In genomic region chr22:10753566-10753965, GRCh38 we compare ENCODE assay signal across 7 cellular contexts.
A peak's percentile ranks its signal among the peaks of the same experiment; 100 is the strongest.
DNase-seq lines count a peak whose midpoint lies in the region; ATAC-seq lines count a peak whose summit lies in the region.
"Not testable (repeated sequence)": the region's sequence is repeated elsewhere in the genome, so short reads cannot be mapped to it uniquely, and the experiment has no call there.

No MANE protein-coding gene starts in this region.

- DNase-seq in AG20443 (ENCODE audit: low spot score), result peak; percentile 1
- DNase-seq in Right ventricle myocardium superior; left lobe of liver (ENCODE audit: low spot score); naive thymus-derived CD4-positive, alpha-beta T cell; stimulated activated effector memory CD8-positive, alpha-beta T cell treated with anti-CD3 and anti-CD28 coated beads, Interleukin-12 subunit alpha, Interleukin-12 subunit beta, amount 100 ng/mL, for 72 hours (ENCODE audit: low spot score in 2 of 2); aorta: not testable (repeated sequence)

- H3K27ac ChIP-seq in HUES6 (ENCODE audit: low read depth, low read length); naive thymus-derived CD4-positive, alpha-beta T cell (ENCODE audit: low read depth, low read length); aorta (ENCODE audit: low read depth in 1 of 2, low read length in 2 of 2): not testable (repeated sequence)

- intact Hi-C loops in Right ventricle myocardium superior (cut with DNase I); naive thymus-derived CD4-positive, alpha-beta T cell (cut with micrococcal nuclease); aorta (cut with DNase I): not testable (repeated sequence)

- H3K27me3 Mint-ChIP-seq in naive thymus-derived CD4-positive, alpha-beta T cell, result not testable (repeated sequence)

- H3K4me1 ChIP-seq in HUES6 (ENCODE audit: control insufficient read depth, insufficient read depth, low read length); naive thymus-derived CD4-positive, alpha-beta T cell (ENCODE audit: control insufficient read depth in 2 of 2, insufficient read depth in 2 of 2, low read length in 2 of 2); aorta (ENCODE audit: control insufficient read depth in 1 of 2, insufficient read depth in 2 of 2, low read length in 2 of 2): not testable (repeated sequence)

- not testable (repeated sequence) for H3K27me3 ChIP-seq in HUES6 (ENCODE audit: control insufficient read depth, insufficient read depth, low read length); naive thymus-derived CD4-positive, alpha-beta T cell (ENCODE audit: control insufficient read depth in 2 of 2, insufficient read depth in 2 of 2, low read length in 2 of 2); aorta (ENCODE audit: control insufficient read depth in 1 of 2, insufficient read depth in 2 of 2, low read length in 1 of 2)

- POLR2A ChIA-PET in naive thymus-derived CD4-positive, alpha-beta T cell (lab: Charles Lee), result not testable (repeated sequence)

- H3K27ac Mint-ChIP-seq in naive thymus-derived CD4-positive, alpha-beta T cell; stimulated activated effector memory CD8-positive, alpha-beta T cell treated with anti-CD3 and anti-CD28 coated beads, Interleukin-12 subunit alpha, Interleukin-12 subunit beta, amount 100 ng/mL, for 72 hours: not testable (repeated sequence)

- H3K9me3 ChIP-seq in HUES6 (ENCODE audit: control insufficient read depth, insufficient read depth, low read depth, low read length), result peaks cover 62% of the 10 kb centered on the region
- H3K9me3 ChIP-seq in naive thymus-derived CD4-positive, alpha-beta T cell (ENCODE audit: control insufficient read depth in 2 of 3, low read length in 3 of 3), result peaks cover 0 to 14% (median 0%) of the 10 kb centered on the region in 3 experiments
- H3K9me3 ChIP-seq in aorta (ENCODE audit: control insufficient read depth, low read length), result not testable (repeated sequence)

- 0 out of 2 replicates have a peak overlapping the region, but pooled peaks have one; percentile 8 for H3K4me3 ChIP-seq in HUES6 (ENCODE audit: low read depth, low read length)
- H3K4me3 ChIP-seq in naive thymus-derived CD4-positive, alpha-beta T cell (ENCODE audit: low read length); aorta (ENCODE audit: low read length in 2 of 2): not testable (repeated sequence)

- not testable (repeated sequence) for H3K9ac ChIP-seq in HUES6 (ENCODE audit: low read length)

- CTCF ChIA-PET in naive thymus-derived CD4-positive, alpha-beta T cell (lab: Charles Lee), result not testable (repeated sequence)

- not testable (repeated sequence) for H3K36me3 ChIP-seq in HUES6 (ENCODE audit: control insufficient read depth, insufficient read depth, low read length); naive thymus-derived CD4-positive, alpha-beta T cell (ENCODE audit: control insufficient read depth in 2 of 3, insufficient read depth in 3 of 3, low read length in 3 of 3); aorta (ENCODE audit: control insufficient read depth in 1 of 2, insufficient read depth in 2 of 2, low read length in 1 of 2)

- H3K4me1 Mint-ChIP-seq in naive thymus-derived CD4-positive, alpha-beta T cell; stimulated activated effector memory CD8-positive, alpha-beta T cell treated with anti-CD3 and anti-CD28 coated beads, Interleukin-12 subunit alpha, Interleukin-12 subunit beta, amount 100 ng/mL, for 72 hours: not testable (repeated sequence)

- not testable (repeated sequence) for H3K36me3 Mint-ChIP-seq in naive thymus-derived CD4-positive, alpha-beta T cell; stimulated activated effector memory CD8-positive, alpha-beta T cell treated with anti-CD3 and anti-CD28 coated beads, Interleukin-12 subunit alpha, Interleukin-12 subunit beta, amount 100 ng/mL, for 72 hours

- ATAC-seq in Right ventricle myocardium superior (ENCODE audit: poor library complexity) (peak; percentile 5), left lobe of liver (peak; percentile 11), aorta (ENCODE audit: low FRiP score) (peak; percentile 27)
- peak; percentile 27 for ATAC-seq in naive thymus-derived CD4-positive, alpha-beta T cell
- ATAC-seq in stimulated activated effector memory CD8-positive, alpha-beta T cell treated with anti-CD3 and anti-CD28 coated beads, Interleukin-12 subunit alpha, Interleukin-12 subunit beta, amount 100 ng/mL, for 72 hours, result peak; percentile 38

- H3K4me3 Mint-ChIP-seq in naive thymus-derived CD4-positive, alpha-beta T cell; stimulated activated effector memory CD8-positive, alpha-beta T cell treated with anti-CD3 and anti-CD28 coated beads, Interleukin-12 subunit alpha, Interleukin-12 subunit beta, amount 100 ng/mL, for 72 hours: not testable (repeated sequence)

- 58 to 59% methylated on average over 1 of the region's 1 CpG for WGBS in aorta, 2 donors

- peaks cover 10 to 72% (median 38%) of the 10 kb centered on the region in 11 donors for H3K9me3 Mint-ChIP-seq in naive thymus-derived CD4-positive, alpha-beta T cell
- peaks cover 26% of the 10 kb centered on the region for H3K9me3 Mint-ChIP-seq in stimulated activated effector memory CD8-positive, alpha-beta T cell treated with anti-CD3 and anti-CD28 coated beads, Interleukin-12 subunit alpha, Interleukin-12 subunit beta, amount 100 ng/mL, for 72 hours
